ENCODE assay signal across 8 cellular contexts in the genomic region with DNA sequence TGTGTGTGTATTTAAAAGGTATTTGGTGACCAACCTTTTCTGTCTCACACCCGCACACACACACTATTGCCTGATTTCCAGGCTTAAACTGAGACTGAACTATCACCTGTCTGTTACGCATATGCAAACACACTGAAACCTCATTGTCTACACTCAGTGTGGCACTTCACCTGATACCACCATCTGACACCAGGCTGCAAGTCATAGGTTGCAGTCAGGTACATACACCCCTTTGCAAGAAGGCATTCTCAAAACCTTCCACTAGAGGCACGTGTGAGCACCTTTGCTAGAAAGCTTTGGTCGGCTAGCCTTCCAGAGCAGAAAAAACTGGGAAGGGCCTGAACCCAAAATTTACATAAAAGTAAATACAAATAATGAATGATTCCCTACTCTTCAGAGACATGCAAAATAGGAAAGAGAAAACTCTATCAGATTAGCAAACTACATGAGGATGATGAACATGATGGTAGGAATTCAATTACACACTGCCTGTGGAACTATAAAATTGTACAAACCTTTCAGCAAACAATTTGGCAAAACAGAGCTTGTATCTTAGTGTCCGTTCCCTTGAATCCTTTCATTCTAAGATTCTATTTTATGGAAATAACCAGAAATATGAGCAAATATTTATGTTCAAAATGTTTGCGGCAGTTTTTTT. TPM values are rescaled to one million over a fixed set of nuclear protein-coding genes. Genes with fewer than 3 reads are reported as not detected.
DNase-seq lines count a peak whose midpoint lies in the region; ATAC-seq and TF ChIP-seq lines count a peak whose summit lies in the region.

No MANE protein-coding gene starts in this region.

- DNase-seq in stimulated activated CD4-positive, alpha-beta T cell treated with anti-CD3 and anti-CD28 coated beads, Interleukin-15, amount 100 ng/mL, for 24 hours: peak; percentile 45
- DNase-seq in stimulated activated CD4-positive, alpha-beta T cell treated with anti-CD3 and anti-CD28 coated beads, Interleukin-12 subunit alpha, Interleukin-12 subunit beta, amount 100 ng/mL, for 4 hours: no peak
- DNase-seq in NCI-H2107 treated with DMSO at 0.1 percent for 48 hours (lab: John Stamatoyannopoulos, UW; ENCODE audit: unreplicated experiment) (peak; percentile 74), WTC11 (ENCODE audit: low spot score) (peak; percentile 83), foreskin fibroblast (peak in 1 of 2 donors; percentile 76), retina (peak; percentile 49)

- POLR2A ChIA-PET in WTC11 (lab: Charles Lee): interaction anchor here (0.6 to 0.8 kb wide), 3 partner anchors 9 to 45 kb away, joined by 3 read pairs; no protein-coding TSS in a partner anchor

- H3K27ac Mint-ChIP-seq in WTC11: peak overlapping the region; percentile 70

- peaks cover 49% of the 10 kb centered on the region for H3K27me3 Mint-ChIP-seq in WTC11 (ENCODE audit: low read depth)

- no peaks in the 10 kb centered on the region for H3K36me3 Mint-ChIP-seq in WTC11

- CTCF ChIA-PET in WTC11 (lab: Charles Lee): interaction anchor here (0.6 to 1.7 kb wide), 27 partner anchors 11 to 253 kb away, joined by 3 to 18 read pairs (median 4); partner anchors contain the start of gene BTF3

- peaks cover 8% of the 10 kb centered on the region for H3K9me3 Mint-ChIP-seq in WTC11

- H3K4me3 Mint-ChIP-seq in WTC11: no peak overlapping the region

- peak; percentile 48; the same call in 1 of the 2 replicates for TF ChIP-seq CTCF in WTC11 (IDR thresholded peaks at IDR 0.05)
- peak; percentile 86 for TF ChIP-seq CTCF in foreskin fibroblast (IDR thresholded peaks at IDR 0.05; ENCODE audit: low read depth, low read length)

- no peak overlapping the region for H3K4me3 ChIP-seq in foreskin fibroblast (ENCODE audit: low read depth in 1 of 2, low read length in 2 of 2)

- peaks cover 25% of the 10 kb centered on the region for H3K4me1 Mint-ChIP-seq in WTC11

- peak; percentile 73 for ATAC-seq in HG02798 (IDR thresholded peaks at IDR 0.05; ENCODE audit: poor library complexity, unreplicated experiment)
- peak; percentile 93 for ATAC-seq in WTC11
- no peak for ATAC-seq in HG02938 (IDR thresholded peaks at IDR 0.05; ENCODE audit: unreplicated experiment)

TF ChIP-seq in WTC11, 78 proteins besides CTCF, POLR2A, EP300 and RAD21:
- TF ChIP-seq SP1 (CRISPR knock-in tag; conservative IDR thresholded peaks at IDR 0.05) (0 out of 2 replicates have a peak, but pooled peaks have one; percentile 31), OVOL2 (CRISPR knock-in tag; IDR thresholded peaks at IDR 0.05; ENCODE audit: borderline replicate concordance) (no peak)

RNA-seq across cellular contexts. Expression of gene FOXD1, which starts 5.9 kb away (rescaled TPM):
- 7.0 to 10.3 TPM (median 7.9 TPM) in 3 replicates for total RNA-seq in WTC11 (2021)

RNA-seq across cellular contexts. Expression of gene BTF3, which starts 43.7 kb away (rescaled TPM):
- 736 to 764 TPM (median 736 TPM) in 3 replicates for total RNA-seq in WTC11 (2021)
